In genomic region chr3:11559816-11560633, GRCh38 we compare ENCODE assay signal across 11 cellular contexts.
DNase-seq lines count a peak whose midpoint lies in the region; ATAC-seq and TF ChIP-seq lines count a peak whose summit lies in the region.
"Had no signal": no experiment of that assay in that cellular context is flagged by ENCODE, and none has a peak within 500 bp of the region (broad histone marks: within the 10 kb centered on the region; RNA-seq: fewer than 3 reads in every experiment).

No MANE protein-coding gene starts in this region.

- ATAC-seq in IMR-90 (ENCODE audit: low read depth) (no peak), HG03378 (IDR thresholded peaks at IDR 0.05; ENCODE audit: unreplicated experiment) (no peak), GM21717 (IDR thresholded peaks at IDR 0.05; ENCODE audit: unreplicated experiment) (no peak)
- no peak for ATAC-seq in stimulated activated effector memory CD8-positive, alpha-beta T cell treated with anti-CD3 and anti-CD28 coated beads, Interleukin-12 subunit alpha, Interleukin-12 subunit beta, amount 100 ng/mL, for 72 hours
- ATAC-seq: T-helper 17 cell had no signal

- peak overlapping the region; percentile 52; the same call in 1 of the 2 replicates for H3K4ac ChIP-seq in IMR-90 (ENCODE audit: low read depth, low read length)

- H4K20me1 ChIP-seq in IMR-90 (ENCODE audit: insufficient read depth, low read length): peaks cover 65% of the 10 kb centered on the region

- no peak overlapping the region for H2BK15ac ChIP-seq in IMR-90 (ENCODE audit: low read depth, low read length)

- peak overlapping the region; percentile 4; the same call in 1 of the 2 replicates for H4K91ac ChIP-seq in IMR-90 (ENCODE audit: insufficient read depth, low read depth, low read length)

- H3K18ac ChIP-seq in IMR-90 (ENCODE audit: low read depth, low read length): no peak overlapping the region

- no peaks in the 10 kb centered on the region for H3K9me3 ChIP-seq in IMR-90 (ENCODE audit: control insufficient read depth, insufficient read depth, low read length)

- WGBS in IMR-90 (ENCODE audit: extremely low coverage in 2 of 2, insufficient read length in 1 of 2), 2 experiments: 76% methylated on average over 4 of the region's 15 CpGs; no CpG with 5 or more reads in 1 of the 2 experiments

- H3K23ac ChIP-seq in IMR-90 (ENCODE audit: low read depth, low read length): peak overlapping the region; percentile 71; the same call in 1 of the 2 replicates

- CTCF ChIA-PET in IMR-90 (lab: Yijun Ruan, JAX): interaction anchor here (0.6 kb wide), 1 partner anchor 221 kb away, joined by 6 read pairs; no protein-coding TSS in a partner anchor

- DNase-seq in IMR-90 (no peak), NCI-H2171 (lab: John Stamatoyannopoulos, UW) (no peak), middle frontal gyrus (ENCODE audit: extremely low spot score, low spot score) (no peak)
- no peak for DNase-seq in stimulated activated effector memory CD8-positive, alpha-beta T cell treated with anti-CD3 and anti-CD28 coated beads, Interleukin-12 subunit alpha, Interleukin-12 subunit beta, amount 100 ng/mL, for 72 hours (ENCODE audit: low spot score in 2 of 2)
- DNase-seq: Calu3, NCI-H1436, T-helper 17 cell had no signal

- no TSS peak for BruUV-seq in IMR-90 (replicated peaks; lab: Mats Ljungman, UMichigan)

- H3K27ac ChIP-seq in IMR-90 (ENCODE audit: insufficient read depth, low read length): no peak overlapping the region
- H3K27ac ChIP-seq in layer of hippocampus (ENCODE audit: low read depth, low read length): peak overlapping the region; percentile 24

- no peak overlapping the region for H3K4me3 ChIP-seq in IMR-90 (ENCODE audit: insufficient read depth, low read depth, low read length)

- H2BK120ac ChIP-seq in IMR-90 (ENCODE audit: low read depth, low read length): no peak overlapping the region

- peaks cover 41 to 97% of the 10 kb centered on the region in 2 experiments for H3K79me1 ChIP-seq in IMR-90 (ENCODE audit: low read depth in 1 of 2, low read length in 2 of 2)

- in situ Hi-C loops in IMR-90 (cut with MboI; ENCODE audit: low sequenced_read_pairs): loop anchor here (10.0 kb wide), 1 partner anchor 85 kb away; the partner anchor contains the start of gene VGLL4

- no peak overlapping the region for H3K4me2 ChIP-seq in IMR-90 (ENCODE audit: low read depth, low read length)

- H2AK9ac ChIP-seq in IMR-90 (replicated peaks; ENCODE audit: low read depth, low read length, poor library complexity): no peak overlapping the region

- H4K8ac ChIP-seq in IMR-90 (ENCODE audit: low read depth in 2 of 2, low read length in 2 of 2): peak overlapping the region in 1 of 2 experiments; percentile 29; a peak in 1 of 4 replicates

- intact Hi-C loops in IMR-90 (cut with micrococcal nuclease): loop anchor here (2.0 kb wide), 1 partner anchor 75 kb away; no protein-coding TSS in a partner anchor

- TF ChIP-seq POLR2A in IMR-90 (IDR thresholded peaks at IDR 0.05; ENCODE audit: low read depth, low read length): no peak

- H2BK20ac ChIP-seq in IMR-90 (ENCODE audit: low read depth, low read length): no peak overlapping the region

- TF ChIP-seq RAD21 in IMR-90 (IDR thresholded peaks at IDR 0.05; ENCODE audit: low read length): no peak

- H3K27me3 ChIP-seq in IMR-90 (ENCODE audit: control insufficient read depth, insufficient read depth, low read length) (no peaks in the 10 kb centered on the region), layer of hippocampus (ENCODE audit: control insufficient read depth, insufficient read depth, low read length) (no peaks in the 10 kb centered on the region)

- H3K27me3 Mint-ChIP-seq in brain: no peaks in the 10 kb centered on the region
- H3K27me3 Mint-ChIP-seq: T-helper 17 cell had no signal

- no peak overlapping the region for H3K4me3 Mint-ChIP-seq in brain
- H3K4me3 Mint-ChIP-seq in stimulated activated effector memory CD8-positive, alpha-beta T cell treated with anti-CD3 and anti-CD28 coated beads, Interleukin-12 subunit alpha, Interleukin-12 subunit beta, amount 100 ng/mL, for 72 hours: no peak overlapping the region
- H3K4me3 Mint-ChIP-seq: T-helper 17 cell had no signal

- peak overlapping the region; percentile 74 to 93 (median 88) for H3K27ac Mint-ChIP-seq in brain
- H3K27ac Mint-ChIP-seq in stimulated activated effector memory CD8-positive, alpha-beta T cell treated with anti-CD3 and anti-CD28 coated beads, Interleukin-12 subunit alpha, Interleukin-12 subunit beta, amount 100 ng/mL, for 72 hours: peak overlapping the region; percentile 70
- H3K27ac Mint-ChIP-seq: T-helper 17 cell had no signal

- TF ChIP-seq CTCF in IMR-90 (conservative IDR thresholded peaks at IDR 0.05; ENCODE audit: low read depth, low read length) (no peak), brain (conservative IDR thresholded peaks at IDR 0.05) (no peak)

- peaks cover 26% of the 10 kb centered on the region for H3K4me1 ChIP-seq in IMR-90 (ENCODE audit: control insufficient read depth, insufficient read depth, low read length)

- H3K36me3 ChIP-seq in IMR-90 (ENCODE audit: control insufficient read depth, insufficient read depth, low read length): peaks cover 68% of the 10 kb centered on the region

- no peak overlapping the region for H3K56ac ChIP-seq in IMR-90 (ENCODE audit: extremely low read depth, insufficient read depth, low read length)

- POLR2A ChIA-PET in IMR-90 (lab: Charles Lee; ENCODE audit: unreplicated experiment): no interaction called here

- H3K9me3 Mint-ChIP-seq in brain: no peaks in the 10 kb centered on the region
- H3K9me3 Mint-ChIP-seq in stimulated activated effector memory CD8-positive, alpha-beta T cell treated with anti-CD3 and anti-CD28 coated beads, Interleukin-12 subunit alpha, Interleukin-12 subunit beta, amount 100 ng/mL, for 72 hours: no peaks in the 10 kb centered on the region

- H2AFZ ChIP-seq in IMR-90 (replicated peaks; ENCODE audit: low read length, poor library complexity): no peak overlapping the region

- H2BK5ac ChIP-seq in IMR-90 (ENCODE audit: low read depth, low read length, poor library complexity, severe bottlenecking): no peak overlapping the region

- no peak overlapping the region for H4K5ac ChIP-seq in IMR-90 (ENCODE audit: low read depth, low read length)

- H3K9ac ChIP-seq in IMR-90 (ENCODE audit: low read depth, low read length): no peak overlapping the region

- dilution Hi-C loops in IMR-90 (cut with HindIII; ENCODE audit: low sequenced_read_pairs, unreplicated experiment): no loop called here

- peaks cover 39% of the 10 kb centered on the region for H3K9me1 ChIP-seq in IMR-90 (ENCODE audit: insufficient read depth, low read length)

- peaks cover 85% of the 10 kb centered on the region for H3K4me1 Mint-ChIP-seq in brain
- peaks cover 12% of the 10 kb centered on the region for H3K4me1 Mint-ChIP-seq in stimulated activated effector memory CD8-positive, alpha-beta T cell treated with anti-CD3 and anti-CD28 coated beads, Interleukin-12 subunit alpha, Interleukin-12 subunit beta, amount 100 ng/mL, for 72 hours

- H3K14ac ChIP-seq in IMR-90 (replicated peaks; ENCODE audit: low read depth, low read length): peak overlapping the region; percentile 29; the same call in 1 of the 2 replicates

- peak overlapping the region; percentile 19; the same call in 1 of the 2 replicates for H2AK5ac ChIP-seq in IMR-90 (ENCODE audit: low read depth, low read length)

- peaks cover 57% of the 10 kb centered on the region for H3K36me3 Mint-ChIP-seq in brain
- peaks cover 90% of the 10 kb centered on the region for H3K36me3 Mint-ChIP-seq in stimulated activated effector memory CD8-positive, alpha-beta T cell treated with anti-CD3 and anti-CD28 coated beads, Interleukin-12 subunit alpha, Interleukin-12 subunit beta, amount 100 ng/mL, for 72 hours

TF ChIP-seq in IMR-90, 13 proteins besides CTCF, POLR2A, EP300 and RAD21:
- no peak for TF ChIP-seq CEBPB (IDR thresholded peaks at IDR 0.05; ENCODE audit: low read depth, low read length)
- TF ChIP-seq, protein P1, sequence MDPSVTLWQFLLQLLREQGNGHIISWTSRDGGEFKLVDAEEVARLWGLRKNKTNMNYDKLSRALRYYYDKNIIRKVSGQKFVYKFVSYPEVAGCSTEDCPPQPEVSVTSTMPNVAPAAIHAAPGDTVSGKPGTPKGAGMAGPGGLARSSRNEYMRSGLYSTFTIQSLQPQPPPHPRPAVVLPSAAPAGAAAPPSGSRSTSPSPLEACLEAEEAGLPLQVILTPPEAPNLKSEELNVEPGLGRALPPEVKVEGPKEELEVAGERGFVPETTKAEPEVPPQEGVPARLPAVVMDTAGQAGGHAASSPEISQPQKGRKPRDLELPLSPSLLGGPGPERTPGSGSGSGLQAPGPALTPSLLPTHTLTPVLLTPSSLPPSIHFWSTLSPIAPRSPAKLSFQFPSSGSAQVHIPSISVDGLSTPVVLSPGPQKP (IDR thresholded peaks at IDR 0.05; ENCODE audit: borderline replicate concordance, low read depth, low read length): no peak
- no peak for TF ChIP-seq SMC3 (IDR thresholded peaks at IDR 0.05; ENCODE audit: low read depth, low read length)
- TF ChIP-seq MAFK (IDR thresholded peaks at IDR 0.05; ENCODE audit: low read depth, low read length): no peak
- no peak for TF ChIP-seq BHLHE40 (IDR thresholded peaks at IDR 0.05; ENCODE audit: low read depth, low read length)
TF ChIP-seq in IMR-90: peak in this region for 0.
